1 cellular context compared by ENCODE assay signal in genomic region chr10:70887804-70888800, GRCh38.
A peak's percentile ranks its signal among the peaks of the same experiment; 100 is the strongest.
TF ChIP-seq lines count a peak whose summit lies in the region.

Gene PCBD1, minus strand, starts transcription at chr10:70888565. Its CDS starts 32 bp downstream, at chr10:70888533.

TF ChIP-seq in K562, 482 proteins besides CTCF, POLR2A, EP300 and RAD21 (continued from another document):
- TF ChIP-seq NR4A1 (CRISPR knock-in tag; IDR thresholded peaks at IDR 0.05): no peak
- TF ChIP-seq NR4A1 (tag; IDR thresholded peaks at IDR 0.05): no peak
- TF ChIP-seq TEAD2 (tag; IDR thresholded peaks at IDR 0.05): no peak
- TF ChIP-seq YY1 (IDR thresholded peaks at IDR 0.05; ENCODE audit: borderline replicate concordance in 1 of 3, control insufficient read depth in 1 of 3, extremely low read depth in 1 of 3, insufficient read depth in 3 of 3, insufficient read length in 1 of 3, insufficient replicate concordance in 2 of 3, low read depth in 1 of 3, low read length in 2 of 3): peak in 2 of 3 experiments; percentile 36 to 73
- TF ChIP-seq GTF3C2 (IDR thresholded peaks at IDR 0.05; ENCODE audit: borderline replicate concordance, extremely low read depth, insufficient read length): no peak
- no peak for TF ChIP-seq MAFG (tag; conservative IDR thresholded peaks at IDR 0.05)
- no peak for TF ChIP-seq NEUROD1 (IDR thresholded peaks at IDR 0.05; ENCODE audit: borderline replicate concordance, low read depth, low read length, partially characterized antibody)
- peak; percentile 45 for TF ChIP-seq TAF1 (IDR thresholded peaks at IDR 0.05; ENCODE audit: control insufficient read depth, extremely low read depth, insufficient read depth, low read length, severe bottlenecking)
- TF ChIP-seq MAZ (CRISPR knock-in tag; conservative IDR thresholded peaks at IDR 0.05 in 1 of 2, IDR thresholded peaks at IDR 0.05 in 1 of 2): peak; percentile 86 to 98
- TF ChIP-seq STAT5B (CRISPR knock-in tag; IDR thresholded peaks at IDR 0.05): no peak
- TF ChIP-seq SMARCC2 (IDR thresholded peaks at IDR 0.05; ENCODE audit: low read depth): no peak
- peak; percentile 47; the same call in 1 of the 2 replicates for TF ChIP-seq L3MBTL2 (IDR thresholded peaks at IDR 0.05)
- no peak for TF ChIP-seq RBM15 (IDR thresholded peaks at IDR 0.05; ENCODE audit: insufficient read depth, low read length)
- no peak for TF ChIP-seq TAF15 (IDR thresholded peaks at IDR 0.05; ENCODE audit: low read depth, low read length)
- peak; percentile 72; the same call in 1 of the 2 replicates for TF ChIP-seq CTBP1 (IDR thresholded peaks at IDR 0.05; ENCODE audit: borderline replicate concordance)
- no peak for TF ChIP-seq TCFL5 (CRISPR knock-in tag; conservative IDR thresholded peaks at IDR 0.05)
- no peak for TF ChIP-seq ARID3B (CRISPR knock-in tag; IDR thresholded peaks at IDR 0.05; ENCODE audit: borderline replicate concordance)
- TF ChIP-seq ZNF609 (CRISPR knock-in tag; IDR thresholded peaks at IDR 0.05; ENCODE audit: borderline replicate concordance): no peak
- TF ChIP-seq SPI1 (IDR thresholded peaks at IDR 0.05; ENCODE audit: borderline replicate concordance, low read depth, low read length): no peak
- no peak for TF ChIP-seq RUNX1 (IDR thresholded peaks at IDR 0.05; ENCODE audit: low read depth)
- no peak for TF ChIP-seq ZNF224 (CRISPR knock-in tag; IDR thresholded peaks at IDR 0.05)
- TF ChIP-seq, protein P1, sequence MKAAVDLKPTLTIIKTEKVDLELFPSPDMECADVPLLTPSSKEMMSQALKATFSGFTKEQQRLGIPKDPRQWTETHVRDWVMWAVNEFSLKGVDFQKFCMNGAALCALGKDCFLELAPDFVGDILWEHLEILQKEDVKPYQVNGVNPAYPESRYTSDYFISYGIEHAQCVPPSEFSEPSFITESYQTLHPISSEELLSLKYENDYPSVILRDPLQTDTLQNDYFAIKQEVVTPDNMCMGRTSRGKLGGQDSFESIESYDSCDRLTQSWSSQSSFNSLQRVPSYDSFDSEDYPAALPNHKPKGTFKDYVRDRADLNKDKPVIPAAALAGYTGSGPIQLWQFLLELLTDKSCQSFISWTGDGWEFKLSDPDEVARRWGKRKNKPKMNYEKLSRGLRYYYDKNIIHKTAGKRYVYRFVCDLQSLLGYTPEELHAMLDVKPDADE (conservative IDR thresholded peaks at IDR 0.05; ENCODE audit: control insufficient read depth, low read depth, low read length): peak; percentile 68; the same call in 1 of the 2 replicates
- TF ChIP-seq PTRF (tag; IDR thresholded peaks at IDR 0.05): no peak
- TF ChIP-seq RCOR1 (IDR thresholded peaks at IDR 0.05; ENCODE audit: borderline replicate concordance in 1 of 2, low read depth in 2 of 2, low read length in 2 of 2): peak; percentile 19 to 90; a peak in 3 of 4 replicates
- TF ChIP-seq BRD4 (IDR thresholded peaks at IDR 0.05): no peak
- TF ChIP-seq CXXC5 (CRISPR knock-in tag; IDR thresholded peaks at IDR 0.05): peak; percentile 83
- no peak for TF ChIP-seq TAL1 (IDR thresholded peaks at IDR 0.05)
- no peak for TF ChIP-seq EHMT2 (IDR thresholded peaks at IDR 0.05)
- TF ChIP-seq HEY1 (CRISPR knock-in tag; IDR thresholded peaks at IDR 0.05; ENCODE audit: borderline replicate concordance): no peak
- no peak for TF ChIP-seq TCF7 (IDR thresholded peaks at IDR 0.05; ENCODE audit: borderline replicate concordance)
- TF ChIP-seq ILK (tag; IDR thresholded peaks at IDR 0.05; ENCODE audit: borderline replicate concordance, low read depth): no peak
- no peak for TF ChIP-seq ILF3 (IDR thresholded peaks at IDR 0.05; ENCODE audit: borderline replicate concordance)
- no peak for TF ChIP-seq CHD7 (IDR thresholded peaks at IDR 0.05; ENCODE audit: low read depth, low read length)
- peak; percentile 71; the same call in 1 of the 2 replicates for TF ChIP-seq ZNF589 (CRISPR knock-in tag; IDR thresholded peaks at IDR 0.05; ENCODE audit: low read depth)
